In genomic region chr11:47435687-47436086, GRCh38 we compare ENCODE assay signal across 1 cellular context.
TF ChIP-seq lines count a peak whose summit lies in the region.

No MANE protein-coding gene starts in this region.

TF ChIP-seq in HepG2, 621 proteins besides CTCF, POLR2A, EP300 and RAD21 (continues in another document):
- TF ChIP-seq MIER2 (CRISPR knock-in tag; IDR thresholded peaks at IDR 0.05) (no peak), ZNF563 (CRISPR knock-in tag; IDR thresholded peaks at IDR 0.05) (0 out of 2 replicates have a peak, but pooled peaks have one; percentile 21), MAZ (IDR thresholded peaks at IDR 0.05; ENCODE audit: borderline replicate concordance, low read depth, low read length) (no peak), MAZ (CRISPR knock-in tag; IDR thresholded peaks at IDR 0.05; ENCODE audit: low read depth) (no peak), EHMT2 (IDR thresholded peaks at IDR 0.05; ENCODE audit: borderline replicate concordance, low read depth, low read length) (no peak), FOXA1 (IDR thresholded peaks at IDR 0.05) (no peak), FOXA1 (CRISPR knock-in tag; IDR thresholded peaks at IDR 0.05) (peak; percentile 72), ZNF839 (CRISPR knock-in tag; IDR thresholded peaks at IDR 0.05; ENCODE audit: borderline replicate concordance) (no peak), IRF2 (CRISPR knock-in tag; IDR thresholded peaks at IDR 0.05) (no peak), JUND (CRISPR knock-in tag; IDR thresholded peaks at IDR 0.05) (no peak), ARID4A (CRISPR knock-in tag; IDR thresholded peaks at IDR 0.05; ENCODE audit: borderline replicate concordance) (peak; percentile 33; the same call in 1 of the 2 replicates), BHLHE40 (IDR thresholded peaks at IDR 0.05; ENCODE audit: low read length) (no peak), ZFP62 (CRISPR knock-in tag; IDR thresholded peaks at IDR 0.05) (no peak), SATB2 (CRISPR knock-in tag; IDR thresholded peaks at IDR 0.05) (no peak), NR2F6 (IDR thresholded peaks at IDR 0.05) (peak; percentile 95), NR2F6 (CRISPR knock-in tag; IDR thresholded peaks at IDR 0.05) (peak; percentile 95), KDM5B (CRISPR knock-in tag; IDR thresholded peaks at IDR 0.05; ENCODE audit: borderline replicate concordance) (no peak), ZNF546 (CRISPR knock-in tag; conservative IDR thresholded peaks at IDR 0.05) (no peak), TCF7 (IDR thresholded peaks at IDR 0.05; ENCODE audit: low read depth) (peak; percentile 45; the same call in 1 of the 2 replicates), HMGXB3 (CRISPR knock-in tag; IDR thresholded peaks at IDR 0.05; ENCODE audit: borderline replicate concordance) (0 out of 2 replicates have a peak, but pooled peaks have one; percentile 30), GATAD2A (CRISPR knock-in tag; IDR thresholded peaks at IDR 0.05) (peak; percentile 62), HDAC2 (CRISPR knock-in tag; IDR thresholded peaks at IDR 0.05) (peak; percentile 70; the same call in 1 of the 2 replicates), UBTF (CRISPR knock-in tag; IDR thresholded peaks at IDR 0.05) (peak; percentile 43; the same call in 1 of the 2 replicates), SOX6 (IDR thresholded peaks at IDR 0.05) (no peak), SOX6 (CRISPR knock-in tag; IDR thresholded peaks at IDR 0.05) (peak; percentile 37; the same call in 1 of the 2 replicates), SRSF9 (IDR thresholded peaks at IDR 0.05; ENCODE audit: borderline replicate concordance, insufficient read depth, low read depth, low read length, poor library complexity, severe bottlenecking) (no peak), NPAS2 (CRISPR knock-in tag; IDR thresholded peaks at IDR 0.05; ENCODE audit: borderline replicate concordance) (no peak), GABPA (IDR thresholded peaks at IDR 0.05; ENCODE audit: low read depth, low read length) (no peak), GABPA (CRISPR knock-in tag; IDR thresholded peaks at IDR 0.05; ENCODE audit: low read depth) (no peak), MYNN (CRISPR knock-in tag; IDR thresholded peaks at IDR 0.05; ENCODE audit: low read depth) (no peak), ZNF121 (CRISPR knock-in tag; IDR thresholded peaks at IDR 0.05) (no peak), ZSCAN29 (CRISPR knock-in tag; conservative IDR thresholded peaks at IDR 0.05) (no peak), ZNF430 (CRISPR knock-in tag; IDR thresholded peaks at IDR 0.05) (0 out of 2 replicates have a peak, but pooled peaks have one; percentile 37), ZNF781 (CRISPR knock-in tag; IDR thresholded peaks at IDR 0.05; ENCODE audit: borderline replicate concordance, not compliant biosample characterization) (no peak), ZFP1 (CRISPR knock-in tag; IDR thresholded peaks at IDR 0.05) (no peak), ZNF451 (CRISPR knock-in tag; IDR thresholded peaks at IDR 0.05) (no peak), MTA1 (CRISPR knock-in tag; IDR thresholded peaks at IDR 0.05; ENCODE audit: borderline replicate concordance) (peak; percentile 80; the same call in 1 of the 2 replicates), SNAPC2 (CRISPR knock-in tag; IDR thresholded peaks at IDR 0.05) (no peak)
- TF ChIP-seq, protein P1, sequence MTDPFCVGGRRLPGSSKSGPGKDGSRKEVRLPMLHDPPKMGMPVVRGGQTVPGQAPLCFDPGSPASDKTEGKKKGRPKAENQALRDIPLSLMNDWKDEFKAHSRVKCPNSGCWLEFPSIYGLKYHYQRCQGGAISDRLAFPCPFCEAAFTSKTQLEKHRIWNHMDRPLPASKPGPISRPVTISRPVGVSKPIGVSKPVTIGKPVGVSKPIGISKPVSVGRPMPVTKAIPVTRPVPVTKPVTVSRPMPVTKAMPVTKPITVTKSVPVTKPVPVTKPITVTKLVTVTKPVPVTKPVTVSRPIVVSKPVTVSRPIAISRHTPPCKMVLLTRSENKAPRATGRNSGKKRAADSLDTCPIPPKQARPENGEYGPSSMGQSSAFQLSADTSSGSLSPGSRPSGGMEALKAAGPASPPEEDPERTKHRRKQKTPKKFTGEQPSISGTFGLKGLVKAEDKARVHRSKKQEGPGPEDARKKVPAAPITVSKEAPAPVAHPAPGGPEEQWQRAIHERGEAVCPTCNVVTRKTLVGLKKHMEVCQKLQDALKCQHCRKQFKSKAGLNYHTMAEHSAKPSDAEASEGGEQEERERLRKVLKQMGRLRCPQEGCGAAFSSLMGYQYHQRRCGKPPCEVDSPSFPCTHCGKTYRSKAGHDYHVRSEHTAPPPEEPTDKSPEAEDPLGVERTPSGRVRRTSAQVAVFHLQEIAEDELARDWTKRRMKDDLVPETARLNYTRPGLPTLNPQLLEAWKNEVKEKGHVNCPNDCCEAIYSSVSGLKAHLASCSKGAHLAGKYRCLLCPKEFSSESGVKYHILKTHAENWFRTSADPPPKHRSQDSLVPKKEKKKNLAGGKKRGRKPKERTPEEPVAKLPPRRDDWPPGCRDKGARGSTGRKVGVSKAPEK (CRISPR knock-in tag; IDR thresholded peaks at IDR 0.05; ENCODE audit: borderline replicate concordance) = 0 out of 2 replicates have a peak, but pooled peaks have one; percentile 41
- TF ChIP-seq, protein P2, sequence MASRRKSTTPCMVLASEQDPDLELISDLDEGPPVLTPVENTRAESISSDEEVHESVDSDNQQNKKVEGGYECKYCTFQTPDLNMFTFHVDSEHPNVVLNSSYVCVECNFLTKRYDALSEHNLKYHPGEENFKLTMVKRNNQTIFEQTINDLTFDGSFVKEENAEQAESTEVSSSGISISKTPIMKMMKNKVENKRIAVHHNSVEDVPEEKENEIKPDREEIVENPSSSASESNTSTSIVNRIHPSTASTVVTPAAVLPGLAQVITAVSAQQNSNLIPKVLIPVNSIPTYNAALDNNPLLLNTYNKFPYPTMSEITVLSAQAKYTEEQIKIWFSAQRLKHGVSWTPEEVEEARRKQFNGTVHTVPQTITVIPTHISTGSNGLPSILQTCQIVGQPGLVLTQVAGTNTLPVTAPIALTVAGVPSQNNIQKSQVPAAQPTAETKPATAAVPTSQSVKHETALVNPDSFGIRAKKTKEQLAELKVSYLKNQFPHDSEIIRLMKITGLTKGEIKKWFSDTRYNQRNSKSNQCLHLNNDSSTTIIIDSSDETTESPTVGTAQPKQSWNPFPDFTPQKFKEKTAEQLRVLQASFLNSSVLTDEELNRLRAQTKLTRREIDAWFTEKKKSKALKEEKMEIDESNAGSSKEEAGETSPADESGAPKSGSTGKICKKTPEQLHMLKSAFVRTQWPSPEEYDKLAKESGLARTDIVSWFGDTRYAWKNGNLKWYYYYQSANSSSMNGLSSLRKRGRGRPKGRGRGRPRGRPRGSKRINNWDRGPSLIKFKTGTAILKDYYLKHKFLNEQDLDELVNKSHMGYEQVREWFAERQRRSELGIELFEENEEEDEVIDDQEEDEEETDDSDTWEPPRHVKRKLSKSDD (CRISPR knock-in tag; IDR thresholded peaks at IDR 0.05; ENCODE audit: low read depth) = no peak
- TF ChIP-seq, protein P3, sequence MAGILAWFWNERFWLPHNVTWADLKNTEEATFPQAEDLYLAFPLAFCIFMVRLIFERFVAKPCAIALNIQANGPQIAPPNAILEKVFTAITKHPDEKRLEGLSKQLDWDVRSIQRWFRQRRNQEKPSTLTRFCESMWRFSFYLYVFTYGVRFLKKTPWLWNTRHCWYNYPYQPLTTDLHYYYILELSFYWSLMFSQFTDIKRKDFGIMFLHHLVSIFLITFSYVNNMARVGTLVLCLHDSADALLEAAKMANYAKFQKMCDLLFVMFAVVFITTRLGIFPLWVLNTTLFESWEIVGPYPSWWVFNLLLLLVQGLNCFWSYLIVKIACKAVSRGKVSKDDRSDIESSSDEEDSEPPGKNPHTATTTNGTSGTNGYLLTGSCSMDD (CRISPR knock-in tag; IDR thresholded peaks at IDR 0.05) = no peak
- TF ChIP-seq, protein P4, sequence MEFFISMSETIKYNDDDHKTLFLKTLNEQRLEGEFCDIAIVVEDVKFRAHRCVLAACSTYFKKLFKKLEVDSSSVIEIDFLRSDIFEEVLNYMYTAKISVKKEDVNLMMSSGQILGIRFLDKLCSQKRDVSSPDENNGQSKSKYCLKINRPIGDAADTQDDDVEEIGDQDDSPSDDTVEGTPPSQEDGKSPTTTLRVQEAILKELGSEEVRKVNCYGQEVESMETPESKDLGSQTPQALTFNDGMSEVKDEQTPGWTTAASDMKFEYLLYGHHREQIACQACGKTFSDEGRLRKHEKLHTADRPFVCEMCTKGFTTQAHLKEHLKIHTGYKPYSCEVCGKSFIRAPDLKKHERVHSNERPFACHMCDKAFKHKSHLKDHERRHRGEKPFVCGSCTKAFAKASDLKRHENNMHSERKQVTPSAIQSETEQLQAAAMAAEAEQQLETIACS (CRISPR knock-in tag; IDR thresholded peaks at IDR 0.05) = no peak
- TF ChIP-seq, protein P5, sequence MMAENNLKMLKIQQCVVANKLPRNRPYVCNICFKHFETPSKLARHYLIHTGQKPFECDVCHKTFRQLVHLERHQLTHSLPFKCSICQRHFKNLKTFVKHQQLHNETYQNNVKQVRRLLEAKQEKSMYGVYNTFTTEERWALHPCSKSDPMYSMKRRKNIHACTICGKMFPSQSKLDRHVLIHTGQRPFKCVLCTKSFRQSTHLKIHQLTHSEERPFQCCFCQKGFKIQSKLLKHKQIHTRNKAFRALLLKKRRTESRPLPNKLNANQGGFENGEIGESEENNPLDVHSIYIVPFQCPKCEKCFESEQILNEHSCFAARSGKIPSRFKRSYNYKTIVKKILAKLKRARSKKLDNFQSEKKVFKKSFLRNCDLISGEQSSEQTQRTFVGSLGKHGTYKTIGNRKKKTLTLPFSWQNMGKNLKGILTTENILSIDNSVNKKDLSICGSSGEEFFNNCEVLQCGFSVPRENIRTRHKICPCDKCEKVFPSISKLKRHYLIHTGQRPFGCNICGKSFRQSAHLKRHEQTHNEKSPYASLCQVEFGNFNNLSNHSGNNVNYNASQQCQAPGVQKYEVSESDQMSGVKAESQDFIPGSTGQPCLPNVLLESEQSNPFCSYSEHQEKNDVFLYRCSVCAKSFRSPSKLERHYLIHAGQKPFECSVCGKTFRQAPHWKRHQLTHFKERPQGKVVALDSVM (CRISPR knock-in tag; IDR thresholded peaks at IDR 0.05) = 0 out of 2 replicates have a peak, but pooled peaks have one; percentile 22
